ENCODE assay signal across 1 cellular context in the genomic region with DNA sequence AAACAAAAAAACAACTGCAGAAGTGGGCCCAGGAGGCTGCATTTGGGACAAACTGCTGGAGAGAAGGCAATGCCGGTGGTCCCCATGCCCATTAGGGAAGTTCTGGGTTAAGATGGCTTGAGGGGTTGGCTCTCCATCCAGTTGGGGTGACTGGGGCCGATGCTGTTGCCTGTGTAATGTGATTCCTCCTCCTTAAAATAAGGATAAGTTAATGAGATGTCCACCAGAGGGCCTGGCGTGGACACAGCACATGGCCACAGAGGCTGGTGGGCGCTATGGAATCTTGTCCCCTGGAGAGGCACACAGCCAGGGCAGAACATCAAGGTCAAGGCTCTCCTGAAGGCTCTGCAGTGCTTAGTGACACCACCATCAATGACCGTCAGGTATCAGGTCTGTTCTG.
TF ChIP-seq lines count a peak whose summit lies in the region.

No MANE protein-coding gene starts in this region.

TF ChIP-seq in GM23338, 12 proteins besides CTCF, POLR2A, EP300 and RAD21 (continued from another document):
- TF ChIP-seq, protein P1, sequence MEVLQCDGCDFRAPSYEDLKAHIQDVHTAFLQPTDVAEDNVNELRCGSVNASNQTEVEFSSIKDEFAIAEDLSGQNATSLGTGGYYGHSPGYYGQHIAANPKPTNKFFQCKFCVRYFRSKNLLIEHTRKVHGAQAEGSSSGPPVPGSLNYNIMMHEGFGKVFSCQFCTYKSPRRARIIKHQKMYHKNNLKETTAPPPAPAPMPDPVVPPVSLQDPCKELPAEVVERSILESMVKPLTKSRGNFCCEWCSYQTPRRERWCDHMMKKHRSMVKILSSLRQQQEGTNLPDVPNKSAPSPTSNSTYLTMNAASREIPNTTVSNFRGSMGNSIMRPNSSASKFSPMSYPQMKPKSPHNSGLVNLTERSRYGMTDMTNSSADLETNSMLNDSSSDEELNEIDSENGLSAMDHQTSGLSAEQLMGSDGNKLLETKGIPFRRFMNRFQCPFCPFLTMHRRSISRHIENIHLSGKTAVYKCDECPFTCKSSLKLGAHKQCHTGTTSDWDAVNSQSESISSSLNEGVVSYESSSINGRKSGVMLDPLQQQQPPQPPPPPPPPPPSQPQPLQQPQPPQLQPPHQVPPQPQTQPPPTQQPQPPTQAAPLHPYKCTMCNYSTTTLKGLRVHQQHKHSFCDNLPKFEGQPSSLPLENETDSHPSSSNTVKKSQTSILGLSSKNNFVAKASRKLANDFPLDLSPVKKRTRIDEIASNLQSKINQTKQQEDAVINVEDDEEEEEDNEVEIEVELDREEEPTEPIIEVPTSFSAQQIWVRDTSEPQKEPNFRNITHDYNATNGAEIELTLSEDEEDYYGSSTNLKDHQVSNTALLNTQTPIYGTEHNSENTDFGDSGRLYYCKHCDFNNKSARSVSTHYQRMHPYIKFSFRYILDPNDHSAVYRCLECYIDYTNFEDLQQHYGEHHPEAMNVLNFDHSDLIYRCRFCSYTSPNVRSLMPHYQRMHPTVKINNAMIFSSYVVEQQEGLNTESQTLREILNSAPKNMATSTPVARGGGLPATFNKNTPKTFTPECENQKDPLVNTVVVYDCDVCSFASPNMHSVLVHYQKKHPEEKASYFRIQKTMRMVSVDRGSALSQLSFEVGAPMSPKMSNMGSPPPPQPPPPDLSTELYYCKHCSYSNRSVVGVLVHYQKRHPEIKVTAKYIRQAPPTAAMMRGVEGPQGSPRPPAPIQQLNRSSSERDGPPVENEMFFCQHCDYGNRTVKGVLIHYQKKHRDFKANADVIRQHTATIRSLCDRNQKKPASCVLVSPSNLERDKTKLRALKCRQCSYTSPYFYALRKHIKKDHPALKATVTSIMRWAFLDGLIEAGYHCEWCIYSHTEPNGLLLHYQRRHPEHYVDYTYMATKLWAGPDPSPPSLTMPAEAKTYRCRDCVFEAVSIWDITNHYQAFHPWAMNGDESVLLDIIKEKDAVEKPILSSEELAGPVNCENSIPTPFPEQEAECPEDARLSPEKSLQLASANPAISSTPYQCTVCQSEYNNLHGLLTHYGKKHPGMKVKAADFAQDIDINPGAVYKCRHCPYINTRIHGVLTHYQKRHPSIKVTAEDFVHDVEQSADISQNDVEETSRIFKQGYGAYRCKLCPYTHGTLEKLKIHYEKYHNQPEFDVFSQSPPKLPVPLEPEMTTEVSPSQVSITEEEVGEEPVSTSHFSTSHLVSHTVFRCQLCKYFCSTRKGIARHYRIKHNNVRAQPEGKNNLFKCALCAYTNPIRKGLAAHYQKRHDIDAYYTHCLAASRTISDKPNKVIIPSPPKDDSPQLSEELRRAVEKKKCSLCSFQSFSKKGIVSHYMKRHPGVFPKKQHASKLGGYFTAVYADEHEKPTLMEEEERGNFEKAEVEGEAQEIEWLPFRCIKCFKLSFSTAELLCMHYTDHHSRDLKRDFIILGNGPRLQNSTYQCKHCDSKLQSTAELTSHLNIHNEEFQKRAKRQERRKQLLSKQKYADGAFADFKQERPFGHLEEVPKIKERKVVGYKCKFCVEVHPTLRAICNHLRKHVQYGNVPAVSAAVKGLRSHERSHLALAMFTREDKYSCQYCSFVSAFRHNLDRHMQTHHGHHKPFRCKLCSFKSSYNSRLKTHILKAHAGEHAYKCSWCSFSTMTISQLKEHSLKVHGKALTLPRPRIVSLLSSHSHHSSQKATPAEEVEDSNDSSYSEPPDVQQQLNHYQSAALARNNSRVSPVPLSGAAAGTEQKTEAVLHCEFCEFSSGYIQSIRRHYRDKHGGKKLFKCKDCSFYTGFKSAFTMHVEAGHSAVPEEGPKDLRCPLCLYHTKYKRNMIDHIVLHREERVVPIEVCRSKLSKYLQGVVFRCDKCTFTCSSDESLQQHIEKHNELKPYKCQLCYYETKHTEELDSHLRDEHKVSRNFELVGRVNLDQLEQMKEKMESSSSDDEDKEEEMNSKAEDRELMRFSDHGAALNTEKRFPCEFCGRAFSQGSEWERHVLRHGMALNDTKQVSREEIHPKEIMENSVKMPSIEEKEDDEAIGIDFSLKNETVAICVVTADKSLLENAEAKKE (CRISPR knock-in tag; IDR thresholded peaks at IDR 0.05), result no peak
- TF ChIP-seq, protein P2, sequence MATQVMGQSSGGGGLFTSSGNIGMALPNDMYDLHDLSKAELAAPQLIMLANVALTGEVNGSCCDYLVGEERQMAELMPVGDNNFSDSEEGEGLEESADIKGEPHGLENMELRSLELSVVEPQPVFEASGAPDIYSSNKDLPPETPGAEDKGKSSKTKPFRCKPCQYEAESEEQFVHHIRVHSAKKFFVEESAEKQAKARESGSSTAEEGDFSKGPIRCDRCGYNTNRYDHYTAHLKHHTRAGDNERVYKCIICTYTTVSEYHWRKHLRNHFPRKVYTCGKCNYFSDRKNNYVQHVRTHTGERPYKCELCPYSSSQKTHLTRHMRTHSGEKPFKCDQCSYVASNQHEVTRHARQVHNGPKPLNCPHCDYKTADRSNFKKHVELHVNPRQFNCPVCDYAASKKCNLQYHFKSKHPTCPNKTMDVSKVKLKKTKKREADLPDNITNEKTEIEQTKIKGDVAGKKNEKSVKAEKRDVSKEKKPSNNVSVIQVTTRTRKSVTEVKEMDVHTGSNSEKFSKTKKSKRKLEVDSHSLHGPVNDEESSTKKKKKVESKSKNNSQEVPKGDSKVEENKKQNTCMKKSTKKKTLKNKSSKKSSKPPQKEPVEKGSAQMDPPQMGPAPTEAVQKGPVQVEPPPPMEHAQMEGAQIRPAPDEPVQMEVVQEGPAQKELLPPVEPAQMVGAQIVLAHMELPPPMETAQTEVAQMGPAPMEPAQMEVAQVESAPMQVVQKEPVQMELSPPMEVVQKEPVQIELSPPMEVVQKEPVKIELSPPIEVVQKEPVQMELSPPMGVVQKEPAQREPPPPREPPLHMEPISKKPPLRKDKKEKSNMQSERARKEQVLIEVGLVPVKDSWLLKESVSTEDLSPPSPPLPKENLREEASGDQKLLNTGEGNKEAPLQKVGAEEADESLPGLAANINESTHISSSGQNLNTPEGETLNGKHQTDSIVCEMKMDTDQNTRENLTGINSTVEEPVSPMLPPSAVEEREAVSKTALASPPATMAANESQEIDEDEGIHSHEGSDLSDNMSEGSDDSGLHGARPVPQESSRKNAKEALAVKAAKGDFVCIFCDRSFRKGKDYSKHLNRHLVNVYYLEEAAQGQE (IDR thresholded peaks at IDR 0.05; ENCODE audit: unreplicated experiment), result no peak
- TF ChIP-seq ZNF114 (CRISPR knock-in tag; IDR thresholded peaks at IDR 0.05) (no peak), CREB1 (CRISPR knock-in tag; IDR thresholded peaks at IDR 0.05; ENCODE audit: low read depth) (no peak), JUNB (IDR thresholded peaks at IDR 0.05; ENCODE audit: unreplicated experiment) (no peak), NANOG (IDR thresholded peaks at IDR 0.05; ENCODE audit: borderline replicate concordance) (no peak), ZNF331 (CRISPR knock-in tag; IDR thresholded peaks at IDR 0.05; ENCODE audit: low read depth) (no peak), EZH2 (IDR thresholded peaks at IDR 0.05; ENCODE audit: low read depth, unreplicated experiment) (no peak)
- TF ChIP-seq, protein P3, sequence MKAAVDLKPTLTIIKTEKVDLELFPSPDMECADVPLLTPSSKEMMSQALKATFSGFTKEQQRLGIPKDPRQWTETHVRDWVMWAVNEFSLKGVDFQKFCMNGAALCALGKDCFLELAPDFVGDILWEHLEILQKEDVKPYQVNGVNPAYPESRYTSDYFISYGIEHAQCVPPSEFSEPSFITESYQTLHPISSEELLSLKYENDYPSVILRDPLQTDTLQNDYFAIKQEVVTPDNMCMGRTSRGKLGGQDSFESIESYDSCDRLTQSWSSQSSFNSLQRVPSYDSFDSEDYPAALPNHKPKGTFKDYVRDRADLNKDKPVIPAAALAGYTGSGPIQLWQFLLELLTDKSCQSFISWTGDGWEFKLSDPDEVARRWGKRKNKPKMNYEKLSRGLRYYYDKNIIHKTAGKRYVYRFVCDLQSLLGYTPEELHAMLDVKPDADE (IDR thresholded peaks at IDR 0.05), result no peak
